In the genomic region with DNA sequence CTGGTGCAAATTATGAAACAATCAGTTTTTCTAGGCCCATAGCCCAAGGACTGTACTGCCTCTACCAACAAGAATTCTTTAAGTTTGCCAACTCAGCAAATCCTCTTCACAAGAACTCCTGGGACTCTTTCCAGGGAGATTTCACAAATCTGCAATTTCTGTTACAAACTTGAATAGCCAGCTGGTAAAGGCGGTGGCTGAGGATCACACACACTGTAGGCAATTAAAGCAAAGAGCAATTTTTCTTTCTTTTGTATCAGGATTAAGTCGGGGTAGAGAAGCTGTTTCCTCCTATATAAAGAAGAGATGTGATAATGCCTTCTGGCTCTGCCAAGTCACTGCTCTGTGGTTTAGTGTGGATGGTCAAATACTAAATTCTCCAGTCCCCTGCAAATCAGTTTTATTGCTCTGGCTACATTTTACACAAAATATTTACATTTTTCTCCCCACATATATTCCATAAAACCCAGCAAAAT, we compare ENCODE assay signal across 7 cellular contexts. TPM values are rescaled to one million over a fixed set of nuclear protein-coding genes. Genes with fewer than 3 reads are reported as not detected.
DNase-seq lines count a peak whose midpoint lies in the region; ATAC-seq and TF ChIP-seq lines count a peak whose summit lies in the region.

No MANE protein-coding gene starts in this region.

- no peaks in the 10 kb centered on the region for H3K9me3 Mint-ChIP-seq in naive thymus-derived CD8-positive, alpha-beta T cell

- peaks cover 19 to 48% (median 42%) of the 10 kb centered on the region in 4 donors for H3K4me1 Mint-ChIP-seq in naive thymus-derived CD8-positive, alpha-beta T cell

- H3K9me3 ChIP-seq in Panc1 (ENCODE audit: control insufficient read depth, insufficient read depth, low read depth, low read length) (no peaks in the 10 kb centered on the region), endocrine pancreas (ENCODE audit: control insufficient read depth, low read length) (no peaks in the 10 kb centered on the region)

- peak overlapping the region; percentile 67 to 100 (median 94) for H3K4me3 Mint-ChIP-seq in naive thymus-derived CD8-positive, alpha-beta T cell

- no peak for ATAC-seq in Panc1
- ATAC-seq in naive thymus-derived CD8-positive, alpha-beta T cell: no peak

- POLR2A ChIA-PET in Panc1 (lab: Charles Lee): no interaction called here
- POLR2A ChIA-PET in naive thymus-derived CD8-positive, alpha-beta T cell (lab: Charles Lee): interaction anchor here (0.5 to 3.6 kb wide), 4 partner anchors 14 to 73 kb away, joined by 5 to 32 read pairs (median 11); partner anchors contain the start of genes MGST3 and TMCO1

- no peaks in the 10 kb centered on the region for H3K27me3 ChIP-seq in Panc1 (ENCODE audit: control insufficient read depth, insufficient read depth, low read length)
- no peaks in the 10 kb centered on the region for H3K27me3 ChIP-seq in endocrine pancreas (ENCODE audit: control insufficient read depth, insufficient read depth, low read length)

- DNase-seq in Panc1 (ENCODE audit: low read depth, low spot score): no peak
- DNase-seq in naive thymus-derived CD8-positive, alpha-beta T cell: no peak
- DNase-seq in NCI-H2171 treated with DMSO at 0.1 percent for 48 hours (lab: John Stamatoyannopoulos, UW): no peak
- no peak for DNase-seq in stimulated activated naive CD4-positive, alpha-beta T cell (lab: John Stamatoyannopoulos, UW)
- no peak for DNase-seq in central memory CD4-positive, alpha-beta T cell

- peak overlapping the region; percentile 87; the same call in 1 of the 2 replicates for H3K27ac ChIP-seq in Panc1 (ENCODE audit: low read length)

- H3K27ac Mint-ChIP-seq in naive thymus-derived CD8-positive, alpha-beta T cell: peak overlapping the region in 9 of 10 donors; percentile 19 to 98 (median 77)

- no peak for TF ChIP-seq CTCF in GM12875 (IDR thresholded peaks at IDR 0.05; ENCODE audit: borderline replicate concordance, insufficient read depth, low read depth, low read length)
- no peak for TF ChIP-seq CTCF in Panc1 (IDR thresholded peaks at IDR 0.05)

- H3K27me3 Mint-ChIP-seq in naive thymus-derived CD8-positive, alpha-beta T cell: no peaks in the 10 kb centered on the region

- H3K4me1 ChIP-seq in Panc1 (ENCODE audit: control insufficient read depth, insufficient read depth, low read length): peaks cover 15% of the 10 kb centered on the region
- peaks cover 9% of the 10 kb centered on the region for H3K4me1 ChIP-seq in endocrine pancreas (ENCODE audit: control insufficient read depth, insufficient read depth, low read length)

- H3K36me3 ChIP-seq in Panc1 (ENCODE audit: control insufficient read depth, insufficient read depth, low read length) (no peaks in the 10 kb centered on the region; the same call in 1 of the 2 replicates), endocrine pancreas (ENCODE audit: control insufficient read depth, insufficient read depth, low read length) (no peaks in the 10 kb centered on the region)

- in situ Hi-C loops in Panc1 (cut with HindIII; ENCODE audit: low pct_unique_long_range_greater_than_20kb, low sequenced_read_pairs): no loop called here

- CTCF ChIA-PET in Panc1 (lab: Charles Lee): no interaction called here

- no TSS peak for BruUV-seq in Panc1 (replicated peaks; lab: Mats Ljungman, UMichigan)

- H3K36me3 Mint-ChIP-seq in naive thymus-derived CD8-positive, alpha-beta T cell: peaks cover 4 to 36% (median 15%) of the 10 kb centered on the region in 3 donors

- H3K4me3 ChIP-seq in GM12875 (ENCODE audit: low read depth, low read length) (peak overlapping the region; percentile 10), Panc1 (ENCODE audit: low read depth in 2 of 2, low read length in 2 of 2) (peak overlapping the region; percentile 7 to 71; a peak in 3 of 4 replicates), endocrine pancreas (ENCODE audit: control insufficient read depth, insufficient read depth, low read length) (peak overlapping the region; percentile 67)

- intact Hi-C loops in Panc1 (cut with micrococcal nuclease; ENCODE audit: unreplicated experiment): no loop called here

- no peak overlapping the region for H3K9ac ChIP-seq in endocrine pancreas (ENCODE audit: control insufficient read depth, insufficient read depth, low read length)

RNA-seq across cellular contexts. Expression of gene ALDH9A1, which starts 1.7 kb away (rescaled TPM):
- 30.3 TPM for total RNA-seq in Panc1 (2021; ENCODE audit: unreplicated experiment)
- polyA plus RNA-seq in Panc1 (2012; ENCODE audit: insufficient read length): 23.0 TPM
- total RNA-seq in naive thymus-derived CD8-positive, alpha-beta T cell: 10 to 100 TPM; 35.9 to 40.8 TPM
- 10 to 100 TPM; 67.7 to 90.3 (median 79.4) TPM for polyA plus RNA-seq in naive thymus-derived CD8-positive, alpha-beta T cell

Comparison
In these comparisons a context has a peak if more than half of its experiments do, and no peak if none do; other contexts are left out.
1. H3K4me3 ChIP-seq: peak in every context shown above with its lines; median percentile 67 in endocrine pancreas; 39 in Panc1; 10 in GM12875.